Comparison of ENCODE assay signal across 12 cellular contexts in the genomic region with DNA sequence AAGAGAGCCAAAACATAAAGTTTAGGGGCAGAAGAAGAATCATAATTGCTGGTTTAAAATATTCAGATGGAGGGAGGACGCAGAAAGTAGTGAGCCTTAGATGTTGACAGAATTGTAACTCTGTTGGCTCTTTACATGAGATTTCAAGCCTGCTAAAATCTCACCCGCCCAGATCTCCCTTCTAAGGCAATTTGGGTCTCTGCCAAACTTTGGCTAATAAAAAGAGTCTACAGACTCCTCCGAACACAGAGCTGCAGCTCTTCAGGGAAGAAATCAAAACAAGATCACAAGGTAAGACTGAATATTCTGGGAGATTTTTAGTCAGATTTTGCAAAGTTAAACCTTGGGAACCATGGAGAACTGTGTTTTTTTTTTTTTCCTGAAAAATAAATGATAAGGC. TPM values are rescaled to one million over a fixed set of nuclear protein-coding genes. Genes with fewer than 3 reads are reported as not detected.
A peak's percentile ranks its signal among the peaks of the same experiment; 100 is the strongest.
DNase-seq lines count a peak whose midpoint lies in the region; ATAC-seq, FAIRE-seq and TF ChIP-seq lines count a peak whose summit lies in the region.
"Had no signal": no experiment of that assay in that cellular context is flagged by ENCODE, and none has a peak within 500 bp of the region (broad histone marks: within the 10 kb centered on the region; RNA-seq: fewer than 3 reads in every experiment).

TSS of gene IL33 (plus strand) at position 246 of the 400 bp plus-strand sequence. CDS start 25,888 bp downstream, outside the sequence.

- peaks cover 0 to 21% (median 6%) of the 10 kb centered on the region in 6 donors for H3K4me1 ChIP-seq in spleen

- H3K36me3 ChIP-seq in bronchial epithelial cell (ENCODE audit: control insufficient read depth, insufficient read depth, low read length) (no peaks in the 10 kb centered on the region), spleen (no peaks in the 10 kb centered on the region)

- no peak for FAIRE-seq in bronchial epithelial cell (lab: Jason Lieb, UNC)
- FAIRE-seq: D721Med had no signal

- intact Hi-C loops in spleen (cut with DNase I; ENCODE audit: low total_unique reads), result no loop called here

- TF ChIP-seq CTCF in bronchial epithelial cell (IDR thresholded peaks at IDR 0.05; ENCODE audit: insufficient read depth, low read length, severe bottlenecking) (no peak), spleen (IDR thresholded peaks at IDR 0.05 in 8 of 11, conservative IDR thresholded peaks at IDR 0.05 in 3 of 11) (no peak)

- no peaks in the 10 kb centered on the region for H3K27me3 ChIP-seq in bronchial epithelial cell (ENCODE audit: control insufficient read depth, insufficient read depth, low read length)
- H3K27me3 ChIP-seq in spleen (replicated peaks in 1 of 7), result no peaks in the 10 kb centered on the region

- DNase-seq in HT-29 (ENCODE audit: low spot score) (peak; percentile 73), bronchial epithelial cell (ENCODE audit: low read depth) (peak; percentile 47), left lobe of liver (ENCODE audit: low spot score) (no peak), spleen (no peak), activated gamma-delta T cell treated with Interleukin-2 at 50 U/mL for 16 hours (no peak), erythroblast (lab: John Stamatoyannopoulos, UW) (no peak), HK-2 (ENCODE audit: unreplicated experiment) (no peak)
- DNase-seq in stimulated activated CD4-positive, alpha-beta T cell treated with anti-CD3 and anti-CD28 coated beads, Interleukin-4, amount 100 ng/mL, for 4 hours, result no peak
- DNase-seq: NCI-H510A, T1000 had no signal

- TF ChIP-seq POLR2A in spleen (IDR thresholded peaks at IDR 0.05) (no peak), erythroblast (IDR thresholded peaks at IDR 0.05; ENCODE audit: low read length) (no peak)

- peak; percentile 12 for ATAC-seq in left lobe of liver

- H3K4me3 ChIP-seq in bronchial epithelial cell (ENCODE audit: low read depth, low read length) (no peak within 1 kb of the TSS), spleen (peak within 1 kb of the TSS in 6 of 8 donors; percentile 0 to 31 (median 12))

- peaks cover 0 to 12% (median 6%) of the 10 kb centered on the region in 8 donors for H3K9me3 ChIP-seq in spleen

- 67 to 81% (median 77%) methylated on average over 3 of the region's 3 CpGs for WGBS in spleen, 5 donors

- peak within 1 kb of the TSS in 2 of 8 donors; percentile 16 to 27 for H3K27ac ChIP-seq in spleen

RNA-seq across cellular contexts. Expression of gene IL33, which starts in this region (rescaled TPM):
- 0.03 and 0.05 TPM in 2 replicates for total RNA-seq in HT-29 (2014; rRNA removed; shearing (Covaris generic))
- total RNA-seq in bronchial epithelial cell, result 1.0 and 2.4 TPM in 2 replicates
- total RNA-seq in left lobe of liver, result 9.3 TPM
- total RNA-seq in spleen, result 10 to 100 TPM in 5 of 7 donors, 1 to 10 TPM in 2; 2.7 to 18.9 (median 14.6) TPM
- 10 to 100 TPM in 1 of 3 donors, 1 to 10 TPM in 2; 6.3 to 11.3 (median 7.2) TPM for polyA plus RNA-seq in spleen
- total RNA-seq: activated T-helper 1 cell treated with anti-CD3 and anti-CD28 coated beads, Interleukin-12 subunit alpha, Interleukin-12 subunit beta, Interleukin-2, Interleukin-4 antibody, amounts not matched to agents 30 ng/mL and 10 ng/mL and 1 ng/mL, durations not matched to agents 14 hours and 24 hours and 36 hours had no signal

Comparison
In these comparisons a context has a peak if more than half of its experiments do, and no peak if none do; other contexts are left out.
1. Peak in DNase-seq in HT-29; RNA of the gene not detected or under 1 TPM.